9 cellular contexts compared by ENCODE assay signal in genomic region chr1:51313961-51314777, GRCh38. TPM values are rescaled to one million over a fixed set of nuclear protein-coding genes. Genes with fewer than 3 reads are reported as not detected.
DNase-seq lines count a peak whose midpoint lies in the region; ATAC-seq and TF ChIP-seq lines count a peak whose summit lies in the region.
"Had no signal": no experiment of that assay in that cellular context is flagged by ENCODE, and none has a peak within 500 bp of the region (broad histone marks: within the 10 kb centered on the region; RNA-seq: fewer than 3 reads in every experiment).

No MANE protein-coding gene starts in this region.

- H3K9me3 Mint-ChIP-seq in T-cell, result no peaks in the 10 kb centered on the region
- no peaks in the 10 kb centered on the region for H3K9me3 Mint-ChIP-seq in naive thymus-derived CD4-positive, alpha-beta T cell

- H3K27me3 Mint-ChIP-seq in T-cell, result no peaks in the 10 kb centered on the region
- H3K27me3 Mint-ChIP-seq in naive thymus-derived CD4-positive, alpha-beta T cell, result peaks cover 0 to 2% (median 0%) of the 10 kb centered on the region in 5 donors

- POLR2A ChIA-PET in T-cell (lab: Charles Lee), result no interaction called here
- POLR2A ChIA-PET in naive thymus-derived CD4-positive, alpha-beta T cell (lab: Charles Lee), result no interaction called here

- intact Hi-C loops in naive thymus-derived CD4-positive, alpha-beta T cell (cut with micrococcal nuclease), result no loop called here

- H3K4me1 ChIP-seq in duodenal mucosa (ENCODE audit: control insufficient read depth in 1 of 2, insufficient read depth in 2 of 2, low read length in 2 of 2), result peaks cover 9 to 12% of the 10 kb centered on the region in 2 donors
- no peaks in the 10 kb centered on the region for H3K4me1 ChIP-seq in naive thymus-derived CD4-positive, alpha-beta T cell (ENCODE audit: control insufficient read depth in 2 of 2, insufficient read depth in 2 of 2, low read length in 2 of 2)

- H3K9ac ChIP-seq in duodenal mucosa (ENCODE audit: low read depth in 1 of 2, low read length in 2 of 2), result no peak overlapping the region

- peak; percentile 79 for ATAC-seq in omental fat pad (ENCODE audit: low FRiP score)
- no peak for ATAC-seq in T-cell (replicated peaks in 1 of 4)
- ATAC-seq in naive thymus-derived CD4-positive, alpha-beta T cell, result no peak

- no peak overlapping the region for H3K4me3 ChIP-seq in duodenal mucosa (ENCODE audit: low read depth in 1 of 2, low read length in 2 of 2)
- no peak overlapping the region for H3K4me3 ChIP-seq in naive thymus-derived CD4-positive, alpha-beta T cell (ENCODE audit: low read length)

- H3K27ac Mint-ChIP-seq in T-cell, result peak overlapping the region in 1 of 2 donors; percentile 64
- H3K27ac Mint-ChIP-seq in naive thymus-derived CD4-positive, alpha-beta T cell, result peak overlapping the region in 3 of 9 donors; percentile 10 to 23 (median 12)

- DNase-seq in COLO829 (ENCODE audit: low spot score), result peak; percentile 60
- peak; percentile 88 for DNase-seq in M059J (ENCODE audit: low read depth)
- DNase-seq in omental fat pad (ENCODE audit: low spot score), result no peak
- no peak for DNase-seq in T-cell
- no peak for DNase-seq in naive thymus-derived CD4-positive, alpha-beta T cell
- DNase-seq in anterior cingulate cortex (lab: John Stamatoyannopoulos, UW), result no peak
- DNase-seq in D341Med (ENCODE audit: low spot score), result no peak
- DNase-seq: KG1 had no signal

- H3K9me3 ChIP-seq in duodenal mucosa (ENCODE audit: control insufficient read depth in 1 of 2, low read length in 2 of 2), result no peaks in the 10 kb centered on the region
- no peaks in the 10 kb centered on the region for H3K9me3 ChIP-seq in naive thymus-derived CD4-positive, alpha-beta T cell (ENCODE audit: control insufficient read depth in 2 of 3, low read length in 3 of 3)

- no peaks in the 10 kb centered on the region for H3K27me3 ChIP-seq in duodenal mucosa (ENCODE audit: control insufficient read depth in 1 of 2, insufficient read depth in 2 of 2, low read length in 2 of 2)
- no peaks in the 10 kb centered on the region for H3K27me3 ChIP-seq in naive thymus-derived CD4-positive, alpha-beta T cell (ENCODE audit: control insufficient read depth in 2 of 2, insufficient read depth in 2 of 2, low read length in 2 of 2)

- TF ChIP-seq CTCF in omental fat pad (IDR thresholded peaks at IDR 0.05), result no peak

- CTCF ChIA-PET in T-cell (lab: Charles Lee), result no interaction called here
- CTCF ChIA-PET in naive thymus-derived CD4-positive, alpha-beta T cell (lab: Charles Lee), result no interaction called here

- no peak overlapping the region for H3K4me3 Mint-ChIP-seq in T-cell
- H3K4me3 Mint-ChIP-seq in naive thymus-derived CD4-positive, alpha-beta T cell, result no peak overlapping the region

- H3K27ac ChIP-seq in duodenal mucosa (ENCODE audit: low read depth, low read length), result peak overlapping the region; percentile 26
- H3K27ac ChIP-seq in naive thymus-derived CD4-positive, alpha-beta T cell (ENCODE audit: low read depth, low read length), result no peak overlapping the region

- no peaks in the 10 kb centered on the region for H3K36me3 Mint-ChIP-seq in T-cell
- no peaks in the 10 kb centered on the region for H3K36me3 Mint-ChIP-seq in naive thymus-derived CD4-positive, alpha-beta T cell

- no peaks in the 10 kb centered on the region for H3K36me3 ChIP-seq in duodenal mucosa (ENCODE audit: control insufficient read depth in 1 of 2, insufficient read depth in 2 of 2, low read length in 2 of 2)
- H3K36me3 ChIP-seq in naive thymus-derived CD4-positive, alpha-beta T cell (ENCODE audit: control insufficient read depth in 2 of 3, insufficient read depth in 3 of 3, low read length in 3 of 3), result no peaks in the 10 kb centered on the region

- peaks cover 4 to 11% (median 8%) of the 10 kb centered on the region in 3 donors for H3K4me1 Mint-ChIP-seq in T-cell
- peaks cover 0 to 19% (median 5%) of the 10 kb centered on the region in 7 donors for H3K4me1 Mint-ChIP-seq in naive thymus-derived CD4-positive, alpha-beta T cell

RNA-seq across cellular contexts. Expression of gene TTC39A, which starts 16.2 kb away (rescaled TPM):
- total RNA-seq in M059J (2014; rRNA removed; shearing (Covaris generic)), result 0.67 and 2.0 TPM in 2 replicates
- total RNA-seq in omental fat pad (1 to 10 TPM in 3 of 4 donors, under 1 TPM in 1; 0.56 to 2.4 (median 1.7) TPM), T-cell (under 1 TPM in 1 of 5 donors, not detected in 4; 0.36 TPM)
- total RNA-seq in naive thymus-derived CD4-positive, alpha-beta T cell, result under 1 TPM in 1 of 5 experiments, not detected in 4; 0.16 TPM
- not detected for polyA plus RNA-seq in naive thymus-derived CD4-positive, alpha-beta T cell

Comparison
In these comparisons a context has a peak if more than half of its experiments do, and no peak if none do; other contexts are left out.
1. DNase-seq: peak in COLO829 (single experiment) and M059J (single experiment); none in omental fat pad (single experiment), T-cell (0 of 34), naive thymus-derived CD4-positive, alpha-beta T cell (0 of 9), anterior cingulate cortex (0 of 58) and D341Med (single experiment).